Comparison of ENCODE assay signal across 28 cellular contexts in the genomic region with DNA sequence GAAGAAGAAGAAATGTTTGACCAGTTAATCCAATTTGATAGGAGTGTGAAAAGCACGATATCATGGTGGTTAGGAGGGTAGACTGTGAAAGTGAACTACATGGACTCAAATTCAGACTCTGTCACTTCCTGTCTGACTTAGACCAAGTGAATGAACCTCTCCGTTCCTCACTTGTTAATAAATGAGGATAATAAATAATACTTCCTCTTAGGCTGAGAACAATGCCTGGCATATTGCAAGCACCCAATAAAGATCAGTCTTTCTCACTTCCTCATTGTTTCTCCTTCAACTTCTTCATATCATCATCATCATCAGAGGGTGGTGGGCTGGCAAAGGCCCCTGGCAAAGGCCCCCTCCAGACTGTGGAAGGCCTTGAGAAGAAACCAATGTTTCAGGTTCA.
DNase-seq lines count a peak whose midpoint lies in the region; ATAC-seq and TF ChIP-seq lines count a peak whose summit lies in the region.
"Had no signal": no experiment of that assay in that cellular context is flagged by ENCODE, and none has a peak within 500 bp of the region (broad histone marks: within the 10 kb centered on the region; RNA-seq: fewer than 3 reads in every experiment).

No MANE protein-coding gene starts in this region.

- peak overlapping the region; percentile 75 for H3K27ac Mint-ChIP-seq in type B pancreatic cell
- H3K27ac Mint-ChIP-seq: activated CD8-positive, alpha-beta T cell treated with anti-CD3 and anti-CD28 coated beads, Interleukin-2, amount 10 ng/mL, durations not matched to agents 7 days and 5 days; nephron; stimulated activated naive CD8-positive, alpha-beta T cell treated with anti-CD3 and anti-CD28 coated beads, Interleukin-15, Interleukin-2, amounts not matched to agents 100 ng/mL and 50 ng/mL, for 24 hours had no signal

- H3K9me3 ChIP-seq in OCI-LY7 (ENCODE audit: low read length): no peaks in the 10 kb centered on the region
- H3K9me3 ChIP-seq: pancreas, spleen, thyroid gland had no signal

- no peaks in the 10 kb centered on the region for H3K27me3 Mint-ChIP-seq in type B pancreatic cell
- H3K27me3 Mint-ChIP-seq: CD8-positive, alpha-beta memory T cell; stimulated activated naive CD8-positive, alpha-beta T cell treated with anti-CD3 and anti-CD28 coated beads, Interleukin-15, Interleukin-2, amounts not matched to agents 100 ng/mL and 50 ng/mL, for 24 hours had no signal

- intact Hi-C loops in OCI-LY7 (cut with micrococcal nuclease; ENCODE audit: unreplicated experiment): no loop called here

- H2AFZ ChIP-seq in OCI-LY7 (ENCODE audit: low read length): no peak overlapping the region

- H3K4me1 Mint-ChIP-seq in type B pancreatic cell (ENCODE audit: unreplicated experiment): peaks cover 14% of the 10 kb centered on the region

- DNase-seq in DMS153 (lab: John Stamatoyannopoulos, UW) (peak; percentile 27), DMS153 treated with DMSO at 0.1 percent for 48 hours (lab: John Stamatoyannopoulos, UW; ENCODE audit: unreplicated experiment) (no peak), OCI-LY7 (ENCODE audit: low spot score) (peak; percentile 8), type B pancreatic cell (ENCODE audit: extremely low spot score, unreplicated experiment) (no peak), T-helper 1 cell (no peak), amygdala (lab: John Stamatoyannopoulos, UW) (no peak)
- no peak for DNase-seq in stimulated activated CD4-positive, alpha-beta T cell treated with anti-CD3 and anti-CD28 coated beads, Interleukin-12 subunit alpha, Interleukin-12 subunit beta, amount 100 ng/mL, for 4 hours
- DNase-seq: activated CD8-positive, alpha-beta T cell treated with anti-CD3 and anti-CD28 coated beads, Interleukin-2, amount 10 ng/mL, durations not matched to agents 7 days and 5 days; activated gamma-delta T cell; activated T-cell treated with anti-CD3 and anti-CD28 coated beads for 4 hours; CD8-positive, alpha-beta memory T cell; cerebellar nuclear complex; DMS79; foreskin fibroblast; heart right ventricle; NCI-H2029 treated with DMSO at 0.1 percent for 48 hours; NCI-H345; NCI-H82; pancreas; SIG-M5; spleen; thyroid gland had no signal

- H3K4me3 Mint-ChIP-seq in type B pancreatic cell: no peak overlapping the region
- H3K4me3 Mint-ChIP-seq: activated CD8-positive, alpha-beta T cell treated with anti-CD3 and anti-CD28 coated beads, Interleukin-2, amount 10 ng/mL, durations not matched to agents 7 days and 5 days; CD8-positive, alpha-beta memory T cell; nephron; stimulated activated naive CD8-positive, alpha-beta T cell treated with anti-CD3 and anti-CD28 coated beads, Interleukin-15, Interleukin-2, amounts not matched to agents 100 ng/mL and 50 ng/mL, for 24 hours had no signal

- H3K4me1 ChIP-seq in OCI-LY7 (ENCODE audit: insufficient read depth, low read length, poor library complexity, severe bottlenecking): peaks cover 11% of the 10 kb centered on the region
- H3K4me1 ChIP-seq: pancreas had no signal

- no TSS peak for BruUV-seq in OCI-LY7 (replicated peaks; lab: Mats Ljungman, UMichigan)

- H3K27ac ChIP-seq in OCI-LY7 (ENCODE audit: low read depth, low read length, poor library complexity, severe bottlenecking): peak overlapping the region; percentile 41
- H3K27ac ChIP-seq: 22Rv1, HL-60, thyroid gland had no signal

- CTCF ChIA-PET in OCI-LY7 (lab: Charles Lee; ENCODE audit: unreplicated experiment): no interaction called here

- H3K36me3 Mint-ChIP-seq in type B pancreatic cell: peaks cover 37% of the 10 kb centered on the region

- peak; percentile 31 for ATAC-seq in esophagus mucosa
- ATAC-seq: activated CD8-positive, alpha-beta T cell treated with anti-CD3 and anti-CD28 coated beads, Interleukin-2, amount 10 ng/mL, durations not matched to agents 7 days and 5 days; HCT116; heart right ventricle had no signal

- no peaks in the 10 kb centered on the region for H3K9me2 ChIP-seq in OCI-LY7 (ENCODE audit: insufficient read depth, low read length)

- no peak overlapping the region for H3K4me3 ChIP-seq in OCI-LY7 (ENCODE audit: low read depth, low read length, poor library complexity, severe bottlenecking)
- H3K4me3 ChIP-seq: heart right ventricle, pancreas, spleen, thyroid gland had no signal

- peak overlapping the region; percentile 46 for H3K4me2 ChIP-seq in OCI-LY7 (ENCODE audit: low read length)

- POLR2A ChIA-PET in OCI-LY7 (lab: Charles Lee): interaction anchor here (0.6 kb wide), 1 partner anchor 379 kb away, joined by 3 read pairs; no protein-coding TSS in a partner anchor

- peaks cover 47% of the 10 kb centered on the region for H3K36me3 ChIP-seq in OCI-LY7 (ENCODE audit: insufficient read depth, low read length)
- H3K36me3 ChIP-seq: pancreas, thyroid gland had no signal

- no peaks in the 10 kb centered on the region for H3K79me2 ChIP-seq in OCI-LY7 (ENCODE audit: insufficient read depth, low read depth, low read length)

- H4K20me1 ChIP-seq in OCI-LY7 (ENCODE audit: insufficient read depth, low read length): 0 out of 2 replicates have a peak, but pooled peaks cover 3% of the 10 kb centered on the region

- TF ChIP-seq CTCF in OCI-LY7 (conservative IDR thresholded peaks at IDR 0.05; ENCODE audit: low read length) (no peak), type B pancreatic cell (conservative IDR thresholded peaks at IDR 0.05) (no peak)

- H3K9me3 Mint-ChIP-seq in type B pancreatic cell: no peaks in the 10 kb centered on the region
- H3K9me3 Mint-ChIP-seq: CD8-positive, alpha-beta memory T cell; stimulated activated naive CD8-positive, alpha-beta T cell treated with anti-CD3 and anti-CD28 coated beads, Interleukin-15, Interleukin-2, amounts not matched to agents 100 ng/mL and 50 ng/mL, for 24 hours had no signal

Comparison
In these comparisons a context has a peak if more than half of its experiments do, and no peak if none do; other contexts are left out.
1. DNase-seq: peak in DMS153 (single experiment) and OCI-LY7 (single experiment); none in DMS153 treated with DMSO at 0.1 percent for 48 hours (single experiment), type B pancreatic cell (single experiment), stimulated activated CD4-positive, alpha-beta T cell treated with anti-CD3 and anti-CD28 coated beads, Interleukin-12 subunit alpha, Interleukin-12 subunit beta, amount 100 ng/mL, for 4 hours (single experiment), T-helper 1 cell (0 of 5) and amygdala (0 of 56).